ENCODE assay signal across 11 cellular contexts in genomic region chr10:87775766-87776165, GRCh38. TPM values are rescaled to one million over a fixed set of nuclear protein-coding genes. Genes with fewer than 3 reads are reported as not detected.
DNase-seq lines count a peak whose midpoint lies in the region; ATAC-seq and TF ChIP-seq lines count a peak whose summit lies in the region.
"Had no signal": no experiment of that assay in that cellular context is flagged by ENCODE, and none has a peak within 500 bp of the region (broad histone marks: within the 10 kb centered on the region; RNA-seq: fewer than 3 reads in every experiment).

No MANE protein-coding gene starts in this region.

- ATAC-seq in heart left ventricle: no peak
- ATAC-seq in GM23338: no peak
- no peak for ATAC-seq in GM19397 (IDR thresholded peaks at IDR 0.05; ENCODE audit: unreplicated experiment)

- H3K36me3 ChIP-seq in heart left ventricle: peaks cover 0 to 87% (median 18%) of the 10 kb centered on the region in 9 donors
- no peaks in the 10 kb centered on the region; the same call in 1 of the 2 replicates for H3K36me3 ChIP-seq in GM23338 (ENCODE audit: insufficient read depth)

- H3K79me2 ChIP-seq in GM23338 (replicated peaks; ENCODE audit: insufficient read depth): peaks cover 11% of the 10 kb centered on the region

- peaks cover 6% of the 10 kb centered on the region for H3K4me1 Mint-ChIP-seq in activated naive CD8-positive, alpha-beta T cell treated with anti-CD3 and anti-CD28 coated beads for 36 hours
- H3K4me1 Mint-ChIP-seq in GM23338: no peaks in the 10 kb centered on the region

- peak overlapping the region; percentile 57 for H3K27ac Mint-ChIP-seq in activated naive CD8-positive, alpha-beta T cell treated with anti-CD3 and anti-CD28 coated beads for 36 hours
- H3K27ac Mint-ChIP-seq in GM23338: no peak overlapping the region

- DNase-seq in AG10803 (ENCODE audit: low read depth): peak; percentile 21
- peak; percentile 28 for DNase-seq in HS-5 (ENCODE audit: low read depth)
- no peak for DNase-seq in activated naive CD8-positive, alpha-beta T cell treated with anti-CD3 and anti-CD28 coated beads for 36 hours
- DNase-seq in iris pigment epithelial cell (ENCODE audit: low read depth): peak; percentile 76
- no peak for DNase-seq in heart left ventricle
- no peak for DNase-seq in GM23338 (ENCODE audit: low spot score)
- DNase-seq in NK-92 treated with Interleukin-12 subunit alpha and Interleukin-12 subunit beta, amount 100 ng/mL, for 24 hours (lab: John Stamatoyannopoulos, UW): no peak
- DNase-seq: sigmoid colon had no signal

- H3K4me3 Mint-ChIP-seq in activated naive CD8-positive, alpha-beta T cell treated with anti-CD3 and anti-CD28 coated beads for 36 hours: no peak overlapping the region
- no peak overlapping the region for H3K4me3 Mint-ChIP-seq in GM23338
- H3K4me3 Mint-ChIP-seq: central memory CD8-positive, alpha-beta T cell; IgD-negative memory B cell had no signal

- intact Hi-C loops in heart left ventricle (cut with DNase I): loop anchor here in 1 of 10 donors (10.0 kb wide), 1 partner anchor 121 kb away; the partner anchor contains the start of gene PAPSS2

- no peaks in the 10 kb centered on the region for H3F3A ChIP-seq in GM23338 (replicated peaks; ENCODE audit: low read depth)

- no peaks in the 10 kb centered on the region for H3K27me3 ChIP-seq in heart left ventricle
- no peaks in the 10 kb centered on the region for H3K27me3 ChIP-seq in GM23338 (ENCODE audit: insufficient read depth)
- H3K27me3 ChIP-seq: sigmoid colon had no signal

- H3K9me3 ChIP-seq in heart left ventricle: no peaks in the 10 kb centered on the region
- H3K9me3 ChIP-seq: sigmoid colon had no signal

- H4K20me1 ChIP-seq in GM23338 (replicated peaks; ENCODE audit: insufficient read depth): no peaks in the 10 kb centered on the region

- peaks cover 23% of the 10 kb centered on the region for H3K36me3 Mint-ChIP-seq in activated naive CD8-positive, alpha-beta T cell treated with anti-CD3 and anti-CD28 coated beads for 36 hours
- peaks cover 25% of the 10 kb centered on the region; the same call in 2 of the 3 replicates for H3K36me3 Mint-ChIP-seq in GM23338 (ENCODE audit: low read depth)

- H3K4me3 ChIP-seq in AG10803 (ENCODE audit: low read length): no peak overlapping the region
- H3K4me3 ChIP-seq in heart left ventricle: no peak overlapping the region
- H3K4me3 ChIP-seq in GM23338: no peak overlapping the region
- H3K4me3 ChIP-seq: sigmoid colon had no signal

- WGBS in heart left ventricle, 4 donors: 53 to 59% (median 55%) methylated on average over 4 of the region's 4 CpGs

- H3K27ac ChIP-seq in heart left ventricle (peak overlapping the region in 1 of 12 donors; percentile 38), GM23338 (ENCODE audit: low read depth) (no peak overlapping the region)
- H3K27ac ChIP-seq: sigmoid colon had no signal

- no peak overlapping the region for H2AFZ ChIP-seq in GM23338

- H3K4me2 ChIP-seq in GM23338: no peak overlapping the region

- no peaks in the 10 kb centered on the region for H3K9me2 ChIP-seq in GM23338 (ENCODE audit: insufficient read depth)

- H3K27me3 Mint-ChIP-seq in activated naive CD8-positive, alpha-beta T cell treated with anti-CD3 and anti-CD28 coated beads for 36 hours: no peaks in the 10 kb centered on the region
- H3K27me3 Mint-ChIP-seq in GM23338 (ENCODE audit: insufficient read depth, low read depth, poor library complexity): no peaks in the 10 kb centered on the region
- H3K27me3 Mint-ChIP-seq: central memory CD8-positive, alpha-beta T cell; IgD-negative memory B cell had no signal

- no peaks in the 10 kb centered on the region for H3K9me3 Mint-ChIP-seq in activated naive CD8-positive, alpha-beta T cell treated with anti-CD3 and anti-CD28 coated beads for 36 hours
- no peaks in the 10 kb centered on the region for H3K9me3 Mint-ChIP-seq in GM23338
- H3K9me3 Mint-ChIP-seq: central memory CD8-positive, alpha-beta T cell; IgD-negative memory B cell had no signal

- H3K4me1 ChIP-seq in heart left ventricle (peaks cover 0 to 12% (median 0%) of the 10 kb centered on the region in 12 donors), GM23338 (ENCODE audit: insufficient read depth) (no peaks in the 10 kb centered on the region)
- H3K4me1 ChIP-seq: sigmoid colon had no signal

- TF ChIP-seq POLR2A in heart left ventricle (IDR thresholded peaks at IDR 0.05): no peak

- TF ChIP-seq CTCF in AG10803 (conservative IDR thresholded peaks at IDR 0.05; ENCODE audit: low read length) (no peak), heart left ventricle (IDR thresholded peaks at IDR 0.05) (no peak), GM23338 (conservative IDR thresholded peaks at IDR 0.05; ENCODE audit: low read depth in 2 of 2) (no peak)

TF ChIP-seq in GM23338, 12 proteins besides CTCF, POLR2A, EP300 and RAD21 (continues in another document):
- TF ChIP-seq EZH2 (IDR thresholded peaks at IDR 0.05; ENCODE audit: low read depth, unreplicated experiment) (no peak), EZH2phosphoT487 (IDR thresholded peaks at IDR 0.05; ENCODE audit: unreplicated experiment) (no peak), JUNB (IDR thresholded peaks at IDR 0.05; ENCODE audit: unreplicated experiment) (no peak), CREB1 (CRISPR knock-in tag; IDR thresholded peaks at IDR 0.05; ENCODE audit: low read depth) (no peak), REST (IDR thresholded peaks at IDR 0.05; ENCODE audit: unreplicated experiment) (no peak), NANOG (IDR thresholded peaks at IDR 0.05; ENCODE audit: borderline replicate concordance) (no peak), ETS1 (IDR thresholded peaks at IDR 0.05) (no peak), ZNF114 (CRISPR knock-in tag; IDR thresholded peaks at IDR 0.05) (no peak), POLR2AphosphoS5 (IDR thresholded peaks at IDR 0.05; ENCODE audit: low read depth) (no peak), STAT1 (IDR thresholded peaks at IDR 0.05; ENCODE audit: unreplicated experiment) (no peak), ZNF331 (CRISPR knock-in tag; IDR thresholded peaks at IDR 0.05; ENCODE audit: low read depth) (no peak)

RNA-seq across cellular contexts. Expression of gene ATAD1, which starts 42.3 kb away (rescaled TPM):
- 10 to 100 TPM; 49.2 to 49.6 TPM for total RNA-seq in activated naive CD8-positive, alpha-beta T cell treated with anti-CD3 and anti-CD28 coated beads for 36 hours
- total RNA-seq in heart left ventricle: 100 to 1,000 TPM in 4 of 9 donors, 10 to 100 TPM in 5; 64.8 to 115 (median 87.5) TPM
- polyA plus RNA-seq in heart left ventricle: 10 to 100 TPM; 17.5 to 49.0 TPM
- 43.3 and 49.6 TPM in 2 replicates for total RNA-seq in GM23338 (2014; rRNA removed; shearing (Covaris generic))
- polyA plus RNA-seq in GM23338 (2016; fragmentation: Nextera tagmentation; extraction: Ambion mirVana): 26.3 and 30.3 TPM in 2 replicates

Comparison
In these comparisons a context has a peak if more than half of its experiments do, and no peak if none do; other contexts are left out.
1. DNase-seq: peak in AG10803 (single experiment), HS-5 (single experiment) and iris pigment epithelial cell (single experiment); none in activated naive CD8-positive, alpha-beta T cell treated with anti-CD3 and anti-CD28 coated beads for 36 hours (single experiment), heart left ventricle (0 of 5), GM23338 (single experiment) and NK-92 treated with Interleukin-12 subunit alpha and Interleukin-12 subunit beta, amount 100 ng/mL, for 24 hours (single experiment).